In the genomic region with DNA sequence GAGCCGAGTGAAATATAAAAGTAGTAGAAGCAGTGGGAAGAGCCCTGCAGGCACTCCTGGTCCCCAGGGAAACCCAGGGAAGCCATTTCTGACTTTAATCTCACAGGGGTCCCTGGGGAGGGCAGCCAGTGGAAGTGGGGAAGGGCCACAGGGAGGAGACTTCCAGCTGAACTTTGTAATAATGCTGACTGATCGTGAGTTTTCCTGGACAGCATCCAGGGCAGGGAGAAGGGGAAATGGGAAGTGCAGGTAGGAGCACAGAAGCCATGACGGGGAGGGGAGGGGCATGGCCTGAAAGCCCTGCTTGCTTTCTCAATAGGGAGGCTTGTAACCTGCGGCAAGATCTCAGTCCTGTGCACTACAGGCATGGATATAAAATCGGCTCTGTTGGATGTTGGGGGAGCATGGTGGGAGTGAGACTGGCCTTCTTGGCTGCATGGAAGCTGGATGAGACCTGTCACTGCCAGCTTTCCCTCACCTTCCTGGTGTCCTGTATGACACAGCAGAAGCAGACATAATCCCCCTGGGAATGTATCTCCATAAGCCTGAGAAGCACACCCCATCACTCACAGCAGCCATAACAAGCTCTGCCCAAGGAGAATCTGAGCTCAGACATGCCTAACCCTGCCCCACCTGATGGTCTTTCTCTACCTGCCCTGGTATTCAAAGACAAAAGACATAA, we compare ENCODE assay signal across 1 cellular context.
A peak's percentile ranks its signal among the peaks of the same experiment; 100 is the strongest.
TF ChIP-seq lines count a peak whose summit lies in the region.

No MANE protein-coding gene starts in this region.

TF ChIP-seq in GM12878, 131 proteins besides CTCF, POLR2A, EP300 and RAD21:
- 0 out of 2 replicates have a peak, but pooled peaks have one; percentile 14 for TF ChIP-seq POLR2AphosphoS5 (IDR thresholded peaks at IDR 0.05; ENCODE audit: low read length)
- no peak for TF ChIP-seq ZNF207 (IDR thresholded peaks at IDR 0.05; ENCODE audit: borderline replicate concordance)
TF ChIP-seq in GM12878: peak in this region for 1.
